8 cellular contexts compared by ENCODE assay signal in the genomic region with DNA sequence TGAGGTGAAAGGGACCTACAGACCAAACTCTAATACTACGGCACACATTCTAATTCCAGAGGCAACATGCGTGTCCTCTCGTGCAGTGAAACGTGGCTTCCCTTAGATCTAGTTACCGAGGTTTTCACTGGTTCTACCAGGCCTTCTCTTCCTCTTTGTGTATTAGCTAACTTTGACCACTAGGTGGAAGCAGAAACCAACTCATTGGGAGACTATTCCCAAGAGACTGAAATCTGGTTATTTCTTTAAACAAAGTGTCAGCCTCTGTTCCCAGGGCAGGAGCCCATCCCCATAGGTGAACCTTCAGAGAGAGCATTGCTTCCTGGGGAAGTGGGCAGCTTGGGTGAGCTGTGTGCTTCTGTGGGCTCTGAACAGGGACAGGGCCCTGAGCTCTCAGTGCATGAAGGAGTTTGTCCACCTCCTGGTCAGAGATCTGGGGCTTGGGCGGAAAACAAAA. TPM values are rescaled to one million over a fixed set of nuclear protein-coding genes. Genes with fewer than 3 reads are reported as not detected.
DNase-seq lines count a peak whose midpoint lies in the region; ATAC-seq and TF ChIP-seq lines count a peak whose summit lies in the region.

No MANE protein-coding gene starts in this region.

- no peak overlapping the region for H3K4me3 Mint-ChIP-seq in activated CD4-positive, alpha-beta T cell treated with anti-CD3 and anti-CD28 coated beads, Interleukin-2, amount 10 ng/mL, durations not matched to agents 24 days and 14 days
- no peak overlapping the region for H3K4me3 Mint-ChIP-seq in activated T-helper 1 cell treated with anti-CD3 and anti-CD28 coated beads, Interleukin-12 subunit alpha, Interleukin-12 subunit beta, Interleukin-2, Interleukin-4 antibody, amounts not matched to agents 30 ng/mL and 10 ng/mL and 1 ng/mL, durations not matched to agents 14 hours and 24 hours and 36 hours
- no peak overlapping the region for H3K4me3 Mint-ChIP-seq in glutamatergic neuron (ENCODE audit: unreplicated experiment)

- peak; percentile 76 for DNase-seq in activated CD4-positive, alpha-beta T cell treated with anti-CD3 and anti-CD28 coated beads, Interleukin-2, amount 10 ng/mL, durations not matched to agents 24 days and 14 days
- DNase-seq in activated CD4-positive, alpha-beta T cell treated with anti-CD3 and anti-CD28 coated beads, Interleukin-2, amount 50 U/mL, for 4 hours, result no peak
- peak; percentile 6 to 72 for DNase-seq in NCI-H446 (lab: John Stamatoyannopoulos, UW)
- DNase-seq in activated T-helper 1 cell treated with anti-CD3 and anti-CD28 coated beads, Interleukin-12 subunit alpha, Interleukin-12 subunit beta, Interleukin-2, Interleukin-4 antibody, amounts not matched to agents 30 ng/mL and 10 ng/mL and 1 ng/mL, durations not matched to agents 14 hours and 24 hours and 36 hours (ENCODE audit: low spot score), result peak; percentile 1
- DNase-seq in glutamatergic neuron, result no peak
- DNase-seq in trophoblast cell, result peak; percentile 29 to 93
- DNase-seq in stimulated activated CD4-positive, alpha-beta T cell treated with anti-CD3 and anti-CD28 coated beads, Interleukin-4, amount 100 ng/mL, for 1 hour, result no peak

- intact Hi-C loops in activated CD4-positive, alpha-beta T cell treated with anti-CD3 and anti-CD28 coated beads, Interleukin-2, amount 10 ng/mL, durations not matched to agents 24 days and 14 days (cut with micrococcal nuclease), result loop anchor here (2.0 to 5.0 kb wide), 2 partner anchors 300 to 693 kb away; no protein-coding TSS in a partner anchor
- intact Hi-C loops in activated T-helper 1 cell treated with anti-CD3 and anti-CD28 coated beads, Interleukin-12 subunit alpha, Interleukin-12 subunit beta, Interleukin-2, Interleukin-4 antibody, amounts not matched to agents 30 ng/mL and 10 ng/mL and 1 ng/mL, durations not matched to agents 14 hours and 24 hours and 36 hours (cut with micrococcal nuclease), result loop anchor here (2.0 to 10.0 kb wide), 2 partner anchors 370 to 432 kb away; no protein-coding TSS in a partner anchor

- H3K9me3 ChIP-seq in trophoblast cell (ENCODE audit: insufficient read depth, low read depth, low read length), result no peaks in the 10 kb centered on the region

- no peak overlapping the region for H4K91ac ChIP-seq in trophoblast cell (ENCODE audit: low read depth, low read length)

- H3K18ac ChIP-seq in trophoblast cell (ENCODE audit: low read length), result no peak overlapping the region

- no peak overlapping the region for H3K27ac ChIP-seq in trophoblast cell (ENCODE audit: low read depth, low read length)

- H3K4me3 ChIP-seq in trophoblast cell (ENCODE audit: low read depth, low read length), result no peak overlapping the region

- H3K4me1 ChIP-seq in trophoblast cell (ENCODE audit: control insufficient read depth in 1 of 2, insufficient read depth in 2 of 2, low read length in 2 of 2), result no peaks in the 10 kb centered on the region

- H3K27me3 Mint-ChIP-seq in activated CD4-positive, alpha-beta T cell treated with anti-CD3 and anti-CD28 coated beads, Interleukin-2, amount 10 ng/mL, durations not matched to agents 24 days and 14 days, result no peaks in the 10 kb centered on the region
- peaks cover 3% of the 10 kb centered on the region for H3K27me3 Mint-ChIP-seq in activated T-helper 1 cell treated with anti-CD3 and anti-CD28 coated beads, Interleukin-12 subunit alpha, Interleukin-12 subunit beta, Interleukin-2, Interleukin-4 antibody, amounts not matched to agents 30 ng/mL and 10 ng/mL and 1 ng/mL, durations not matched to agents 14 hours and 24 hours and 36 hours (ENCODE audit: insufficient read depth)
- peaks cover 5% of the 10 kb centered on the region for H3K27me3 Mint-ChIP-seq in glutamatergic neuron (ENCODE audit: unreplicated experiment)

- no peaks in the 10 kb centered on the region for H3K79me1 ChIP-seq in trophoblast cell (ENCODE audit: low read length)

- no peak overlapping the region for H4K8ac ChIP-seq in trophoblast cell (ENCODE audit: low read depth, low read length)

- ATAC-seq in HG02852 (IDR thresholded peaks at IDR 0.05; ENCODE audit: unreplicated experiment), result peak; percentile 59

- H3K27ac Mint-ChIP-seq in activated CD4-positive, alpha-beta T cell treated with anti-CD3 and anti-CD28 coated beads, Interleukin-2, amount 10 ng/mL, durations not matched to agents 24 days and 14 days, result no peak overlapping the region
- no peak overlapping the region for H3K27ac Mint-ChIP-seq in activated T-helper 1 cell treated with anti-CD3 and anti-CD28 coated beads, Interleukin-12 subunit alpha, Interleukin-12 subunit beta, Interleukin-2, Interleukin-4 antibody, amounts not matched to agents 30 ng/mL and 10 ng/mL and 1 ng/mL, durations not matched to agents 14 hours and 24 hours and 36 hours
- H3K27ac Mint-ChIP-seq in glutamatergic neuron (ENCODE audit: unreplicated experiment), result no peak overlapping the region

- H2BK120ac ChIP-seq in trophoblast cell (ENCODE audit: insufficient read depth, low read length, poor library complexity), result no peak overlapping the region

- no peaks in the 10 kb centered on the region for H3K36me3 Mint-ChIP-seq in activated CD4-positive, alpha-beta T cell treated with anti-CD3 and anti-CD28 coated beads, Interleukin-2, amount 10 ng/mL, durations not matched to agents 24 days and 14 days (ENCODE audit: low read depth)
- H3K36me3 Mint-ChIP-seq in activated T-helper 1 cell treated with anti-CD3 and anti-CD28 coated beads, Interleukin-12 subunit alpha, Interleukin-12 subunit beta, Interleukin-2, Interleukin-4 antibody, amounts not matched to agents 30 ng/mL and 10 ng/mL and 1 ng/mL, durations not matched to agents 14 hours and 24 hours and 36 hours (ENCODE audit: low read depth), result no peaks in the 10 kb centered on the region
- no peaks in the 10 kb centered on the region for H3K36me3 Mint-ChIP-seq in glutamatergic neuron (ENCODE audit: unreplicated experiment)

- no CpG with 5 or more reads among the region's 6 CpGs for WGBS in trophoblast cell (ENCODE audit: extremely low coverage, insufficient coverage, insufficient read length)

- no peak overlapping the region for H2BK5ac ChIP-seq in trophoblast cell (ENCODE audit: low read depth, low read length, poor library complexity)

- no peaks in the 10 kb centered on the region for H3K4me1 Mint-ChIP-seq in activated CD4-positive, alpha-beta T cell treated with anti-CD3 and anti-CD28 coated beads, Interleukin-2, amount 10 ng/mL, durations not matched to agents 24 days and 14 days
- no peaks in the 10 kb centered on the region for H3K4me1 Mint-ChIP-seq in activated T-helper 1 cell treated with anti-CD3 and anti-CD28 coated beads, Interleukin-12 subunit alpha, Interleukin-12 subunit beta, Interleukin-2, Interleukin-4 antibody, amounts not matched to agents 30 ng/mL and 10 ng/mL and 1 ng/mL, durations not matched to agents 14 hours and 24 hours and 36 hours (ENCODE audit: low read depth)
- H3K4me1 Mint-ChIP-seq in glutamatergic neuron (ENCODE audit: low read depth, unreplicated experiment), result peaks cover 1% of the 10 kb centered on the region

- H2AFZ ChIP-seq in trophoblast cell (ENCODE audit: insufficient read depth, low read length, poor library complexity), result no peak overlapping the region

- peaks cover 8 to 14% of the 10 kb centered on the region in 2 experiments for H3K36me3 ChIP-seq in trophoblast cell (ENCODE audit: control insufficient read depth in 1 of 2, insufficient read depth in 2 of 2, low read length in 2 of 2)

- no peak overlapping the region for H3K9ac ChIP-seq in trophoblast cell (ENCODE audit: low read length)

- H3K23ac ChIP-seq in trophoblast cell (ENCODE audit: low read length), result no peak overlapping the region

- peak; percentile 97 for TF ChIP-seq CTCF in glutamatergic neuron (IDR thresholded peaks at IDR 0.05; ENCODE audit: partially characterized antibody, unreplicated experiment)

- H3K4ac ChIP-seq in trophoblast cell (ENCODE audit: low read depth, low read length), result no peak overlapping the region

- no peaks in the 10 kb centered on the region for H3K9me3 Mint-ChIP-seq in activated CD4-positive, alpha-beta T cell treated with anti-CD3 and anti-CD28 coated beads, Interleukin-2, amount 10 ng/mL, durations not matched to agents 24 days and 14 days
- no peaks in the 10 kb centered on the region for H3K9me3 Mint-ChIP-seq in activated T-helper 1 cell treated with anti-CD3 and anti-CD28 coated beads, Interleukin-12 subunit alpha, Interleukin-12 subunit beta, Interleukin-2, Interleukin-4 antibody, amounts not matched to agents 30 ng/mL and 10 ng/mL and 1 ng/mL, durations not matched to agents 14 hours and 24 hours and 36 hours
- H3K9me3 Mint-ChIP-seq in glutamatergic neuron (ENCODE audit: unreplicated experiment), result peaks cover 2% of the 10 kb centered on the region

- H3K79me2 ChIP-seq in trophoblast cell (ENCODE audit: control insufficient read depth, insufficient read depth, low read length, poor library complexity), result no peaks in the 10 kb centered on the region

- H2BK12ac ChIP-seq in trophoblast cell (ENCODE audit: low read length), result no peak overlapping the region

- H4K12ac ChIP-seq in trophoblast cell (ENCODE audit: low read depth, low read length), result no peak overlapping the region

- H3K4me2 ChIP-seq in trophoblast cell (ENCODE audit: low read length), result no peak overlapping the region

- no peak overlapping the region for H2AK5ac ChIP-seq in trophoblast cell (ENCODE audit: low read length)

- no peaks in the 10 kb centered on the region for H3K27me3 ChIP-seq in trophoblast cell (ENCODE audit: insufficient read depth, low read length)

- H3K14ac ChIP-seq in trophoblast cell (ENCODE audit: low read length), result no peak overlapping the region

RNA-seq across cellular contexts. Expression of a gene that starts 19.7 kb away (rescaled TPM):
- not detected in 2 replicates for total RNA-seq in activated CD4-positive, alpha-beta T cell treated with anti-CD3 and anti-CD28 coated beads, Interleukin-2, amount 10 ng/mL, durations not matched to agents 24 days and 14 days
- total RNA-seq in activated T-helper 1 cell treated with anti-CD3 and anti-CD28 coated beads, Interleukin-12 subunit alpha, Interleukin-12 subunit beta, Interleukin-2, Interleukin-4 antibody, amounts not matched to agents 30 ng/mL and 10 ng/mL and 1 ng/mL, durations not matched to agents 14 hours and 24 hours and 36 hours, result not detected in 2 replicates
- not detected for total RNA-seq in glutamatergic neuron (ENCODE audit: unreplicated experiment)
- polyA plus RNA-seq in trophoblast cell (2013), result 0.34 and 0.47 TPM in 2 replicates

Comparison
In these comparisons a context has a peak if more than half of its experiments do, and no peak if none do; other contexts are left out.
1. DNase-seq: peak in activated CD4-positive, alpha-beta T cell treated with anti-CD3 and anti-CD28 coated beads, Interleukin-2, amount 10 ng/mL, durations not matched to agents 24 days and 14 days (single experiment), NCI-H446 (2 of 2), activated T-helper 1 cell treated with anti-CD3 and anti-CD28 coated beads, Interleukin-12 subunit alpha, Interleukin-12 subunit beta, Interleukin-2, Interleukin-4 antibody, amounts not matched to agents 30 ng/mL and 10 ng/mL and 1 ng/mL, durations not matched to agents 14 hours and 24 hours and 36 hours (single experiment) and trophoblast cell (2 of 2); none in activated CD4-positive, alpha-beta T cell treated with anti-CD3 and anti-CD28 coated beads, Interleukin-2, amount 50 U/mL, for 4 hours (0 of 2), glutamatergic neuron (single experiment) and stimulated activated CD4-positive, alpha-beta T cell treated with anti-CD3 and anti-CD28 coated beads, Interleukin-4, amount 100 ng/mL, for 1 hour (single experiment).